1 cellular context compared by ENCODE assay signal in genomic region chr1:161199506-161200119, GRCh38.
TF ChIP-seq lines count a peak whose summit lies in the region.

No MANE protein-coding gene starts in this region.

TF ChIP-seq in endothelial cell of umbilical vein, 7 proteins besides CTCF, POLR2A, EP300 and RAD21:
- TF ChIP-seq JUN (IDR thresholded peaks at IDR 0.05; ENCODE audit: borderline replicate concordance, insufficient read depth, insufficient read length, low read depth) = no peak
- TF ChIP-seq MYC (IDR thresholded peaks at IDR 0.05; ENCODE audit: low read depth, low read length) = no peak
- TF ChIP-seq FOS (IDR thresholded peaks at IDR 0.05; ENCODE audit: borderline replicate concordance, insufficient read depth, low read length) = no peak
- no peak for TF ChIP-seq EZH2 (IDR thresholded peaks at IDR 0.05; ENCODE audit: borderline replicate concordance, low read depth, low read length, severe bottlenecking)
- no peak for TF ChIP-seq GATA2 (IDR thresholded peaks at IDR 0.05; ENCODE audit: insufficient read depth, insufficient read length, low read depth, low read length)
- no peak for TF ChIP-seq MAX (IDR thresholded peaks at IDR 0.05; ENCODE audit: insufficient read depth, insufficient read length)
- TF ChIP-seq POLR2AphosphoS5 (IDR thresholded peaks at IDR 0.05; ENCODE audit: insufficient read depth, low read depth, low read length) = no peak
